In the genomic region with DNA sequence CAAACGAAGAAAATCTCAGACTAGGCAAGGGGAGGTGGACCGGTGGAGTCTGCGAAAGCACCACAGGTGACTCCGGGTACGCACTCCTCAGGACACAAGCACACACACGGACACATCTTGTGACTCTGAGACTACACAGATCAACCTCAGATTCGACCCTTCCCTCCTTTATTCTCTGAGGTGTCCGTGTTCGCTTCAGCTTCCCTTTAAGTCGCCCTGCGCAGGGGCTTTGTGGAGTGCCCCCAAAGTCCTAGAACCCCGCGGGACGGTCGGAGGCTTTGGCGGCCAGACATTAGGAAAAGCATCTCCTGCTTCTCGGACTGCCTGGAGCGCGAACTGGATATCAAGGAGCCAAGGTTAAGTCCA, we compare ENCODE assay signal across 9 cellular contexts. TPM values are rescaled to one million over a fixed set of nuclear protein-coding genes. Genes with fewer than 3 reads are reported as not detected.
A peak's percentile ranks its signal among the peaks of the same experiment; 100 is the strongest.
DNase-seq lines count a peak whose midpoint lies in the region; ATAC-seq and TF ChIP-seq lines count a peak whose summit lies in the region.
"Had no signal": no experiment of that assay in that cellular context is flagged by ENCODE, and none has a peak within 500 bp of the region (broad histone marks: within the 10 kb centered on the region; RNA-seq: fewer than 3 reads in every experiment).

No MANE protein-coding gene starts in this region.

- H3K9me3 Mint-ChIP-seq in activated CD8-positive, alpha-beta T cell treated with anti-CD3 and anti-CD28 coated beads for 36 hours: no peaks in the 10 kb centered on the region
- H3K9me3 Mint-ChIP-seq in activated CD8-positive, alpha-beta T cell treated with anti-CD3 and anti-CD28 coated beads, Interleukin-2, amount 10 ng/mL, durations not matched to agents 7 days and 5 days (ENCODE audit: insufficient read depth): no peaks in the 10 kb centered on the region
- no peaks in the 10 kb centered on the region for H3K9me3 Mint-ChIP-seq in mesothelial cell of epicardium

- H3K4me3 ChIP-seq in mammary epithelial cell (replicated peaks in 1 of 3; ENCODE audit: insufficient read depth in 1 of 3, low read depth in 2 of 3, low read length in 3 of 3): no peak overlapping the region
- peak overlapping the region; percentile 30 to 59 (median 40) for H3K4me3 ChIP-seq in tibial nerve

- DNase-seq in activated CD8-positive, alpha-beta T cell treated with anti-CD3 and anti-CD28 coated beads for 36 hours: no peak
- no peak for DNase-seq in activated CD8-positive, alpha-beta T cell treated with anti-CD3 and anti-CD28 coated beads, Interleukin-2, amount 10 ng/mL, durations not matched to agents 7 days and 5 days
- DNase-seq in mammary epithelial cell (no peak), mesothelial cell of epicardium (ENCODE audit: low spot score in 2 of 2, unreplicated experiment in 2 of 2) (no peak), tibial nerve (ENCODE audit: low spot score in 2 of 2) (no peak), putamen (ENCODE audit: low spot score) (no peak), dedifferentiated amniotic fluid mesenchymal stem cell (ENCODE audit: extremely low spot score) (no peak)
- DNase-seq: stimulated activated CD4-positive, alpha-beta T cell treated with anti-CD3 and anti-CD28 coated beads, Interleukin-2, amount 100 ng/mL, for 48 hours had no signal

- H2AFZ ChIP-seq in mammary epithelial cell (ENCODE audit: low read depth, low read length): peak overlapping the region; percentile 58

- POLR2A ChIA-PET in activated CD8-positive, alpha-beta T cell treated with anti-CD3 and anti-CD28 coated beads for 36 hours (lab: Charles Lee): interaction anchor here (0.7 kb wide), 1 partner anchor 718 kb away, joined by 3 read pairs; no protein-coding TSS in a partner anchor
- POLR2A ChIA-PET in activated CD8-positive, alpha-beta T cell treated with anti-CD3 and anti-CD28 coated beads, Interleukin-2, amount 10 ng/mL, durations not matched to agents 7 days and 5 days (lab: Charles Lee): no interaction called here

- H3K27me3 Mint-ChIP-seq in activated CD8-positive, alpha-beta T cell treated with anti-CD3 and anti-CD28 coated beads for 36 hours: peaks cover 53% of the 10 kb centered on the region
- H3K27me3 Mint-ChIP-seq in activated CD8-positive, alpha-beta T cell treated with anti-CD3 and anti-CD28 coated beads, Interleukin-2, amount 10 ng/mL, durations not matched to agents 7 days and 5 days (ENCODE audit: low read depth): peaks cover 63% of the 10 kb centered on the region
- H3K27me3 Mint-ChIP-seq in mesothelial cell of epicardium (ENCODE audit: low read depth): peaks cover 98% of the 10 kb centered on the region

- in situ Hi-C loops in mammary epithelial cell (cut with MboI; ENCODE audit: low sequenced_read_pairs in 2 of 2): no loop called here

- ATAC-seq in activated CD8-positive, alpha-beta T cell treated with anti-CD3 and anti-CD28 coated beads for 36 hours: no peak
- no peak for ATAC-seq in activated CD8-positive, alpha-beta T cell treated with anti-CD3 and anti-CD28 coated beads, Interleukin-2, amount 10 ng/mL, durations not matched to agents 7 days and 5 days
- no peak for ATAC-seq in GM19455 (IDR thresholded peaks at IDR 0.05; ENCODE audit: unreplicated experiment)

- intact Hi-C loops in activated CD8-positive, alpha-beta T cell treated with anti-CD3 and anti-CD28 coated beads for 36 hours (cut with micrococcal nuclease): no loop called here
- intact Hi-C loops in mammary epithelial cell (cut with micrococcal nuclease): no loop called here

- peak overlapping the region; percentile 20 for H3K4me3 Mint-ChIP-seq in activated CD8-positive, alpha-beta T cell treated with anti-CD3 and anti-CD28 coated beads for 36 hours
- H3K4me3 Mint-ChIP-seq in activated CD8-positive, alpha-beta T cell treated with anti-CD3 and anti-CD28 coated beads, Interleukin-2, amount 10 ng/mL, durations not matched to agents 7 days and 5 days: no peak overlapping the region
- peak overlapping the region; percentile 35 for H3K4me3 Mint-ChIP-seq in mesothelial cell of epicardium

- peaks cover 8% of the 10 kb centered on the region for H3K4me1 Mint-ChIP-seq in activated CD8-positive, alpha-beta T cell treated with anti-CD3 and anti-CD28 coated beads for 36 hours (ENCODE audit: low read depth)
- peaks cover 6% of the 10 kb centered on the region for H3K4me1 Mint-ChIP-seq in activated CD8-positive, alpha-beta T cell treated with anti-CD3 and anti-CD28 coated beads, Interleukin-2, amount 10 ng/mL, durations not matched to agents 7 days and 5 days (ENCODE audit: low read depth)
- peaks cover 7% of the 10 kb centered on the region for H3K4me1 Mint-ChIP-seq in mesothelial cell of epicardium

- H3K36me3 ChIP-seq in mammary epithelial cell (ENCODE audit: insufficient read depth, low read length) (no peaks in the 10 kb centered on the region), tibial nerve (no peaks in the 10 kb centered on the region)

- TF ChIP-seq CTCF in activated CD8-positive, alpha-beta T cell treated with anti-CD3 and anti-CD28 coated beads for 36 hours (IDR thresholded peaks at IDR 0.05): no peak
- TF ChIP-seq CTCF in mammary epithelial cell (conservative IDR thresholded peaks at IDR 0.05 in 1 of 2, IDR thresholded peaks at IDR 0.05 in 1 of 2; ENCODE audit: extremely low read depth in 1 of 2, insufficient read depth in 1 of 2, low read depth in 1 of 2, low read length in 2 of 2) (no peak), mesothelial cell of epicardium (IDR thresholded peaks at IDR 0.05; ENCODE audit: unreplicated experiment) (no peak), tibial nerve (IDR thresholded peaks at IDR 0.05) (no peak)

- no peak for TF ChIP-seq POLR2A in tibial nerve (IDR thresholded peaks at IDR 0.05)

- H4K20me1 ChIP-seq in mammary epithelial cell (ENCODE audit: insufficient read depth, low read length): no peaks in the 10 kb centered on the region

- no TSS peak for BruUV-seq in mammary epithelial cell (replicated peaks; lab: Mats Ljungman, UMichigan)

- peaks cover 11% of the 10 kb centered on the region for H3K4me1 ChIP-seq in mammary epithelial cell (ENCODE audit: insufficient read depth, low read length)
- peaks cover 0 to 27% (median 12%) of the 10 kb centered on the region in 4 donors for H3K4me1 ChIP-seq in tibial nerve

- H3K79me2 ChIP-seq in mammary epithelial cell (ENCODE audit: insufficient read depth, low read length): no peaks in the 10 kb centered on the region

- no peak overlapping the region for H3K9ac ChIP-seq in mammary epithelial cell (ENCODE audit: insufficient read depth, low read length)

- CTCF ChIA-PET in activated CD8-positive, alpha-beta T cell treated with anti-CD3 and anti-CD28 coated beads for 36 hours (lab: Charles Lee): interaction anchor here (1.7 kb wide), 1 partner anchor 179 kb away, joined by 5 read pairs; no protein-coding TSS in a partner anchor
- CTCF ChIA-PET in activated CD8-positive, alpha-beta T cell treated with anti-CD3 and anti-CD28 coated beads, Interleukin-2, amount 10 ng/mL, durations not matched to agents 7 days and 5 days (lab: Charles Lee): no interaction called here
- CTCF ChIA-PET in mammary epithelial cell (lab: Charles Lee; ENCODE audit: low non-redundant PET): no interaction called here

- no peaks in the 10 kb centered on the region for H3K36me3 Mint-ChIP-seq in activated CD8-positive, alpha-beta T cell treated with anti-CD3 and anti-CD28 coated beads for 36 hours (ENCODE audit: low read depth)
- H3K36me3 Mint-ChIP-seq in activated CD8-positive, alpha-beta T cell treated with anti-CD3 and anti-CD28 coated beads, Interleukin-2, amount 10 ng/mL, durations not matched to agents 7 days and 5 days (ENCODE audit: low read depth): no peaks in the 10 kb centered on the region
- H3K36me3 Mint-ChIP-seq in mesothelial cell of epicardium: no peaks in the 10 kb centered on the region

- no peaks in the 10 kb centered on the region for H3K9me3 ChIP-seq in mammary epithelial cell (replicated peaks; ENCODE audit: insufficient read depth, low read length)
- no peaks in the 10 kb centered on the region for H3K9me3 ChIP-seq in tibial nerve

- H3K27me3 ChIP-seq in mammary epithelial cell (ENCODE audit: insufficient read depth, low read length): peaks cover 34% of the 10 kb centered on the region
- peaks cover 0 to 45% of the 10 kb centered on the region in 2 donors for H3K27me3 ChIP-seq in tibial nerve

- WGBS in mammary epithelial cell (ENCODE audit: low coverage, missing lambda C conversion rate): 6% methylated on average over 16 of the region's 19 CpGs
- WGBS in tibial nerve, 2 donors: 3% methylated on average over 19 of the region's 19 CpGs

- peak overlapping the region; percentile 82 for H3K4me2 ChIP-seq in mammary epithelial cell (ENCODE audit: insufficient read depth, low read depth, low read length)

- dilution Hi-C loops in mammary epithelial cell (cut with HindIII; ENCODE audit: low sequenced_read_pairs): no loop called here

- no peak overlapping the region for H3K27ac ChIP-seq in mammary epithelial cell (ENCODE audit: insufficient read depth, low read depth, low read length)
- H3K27ac ChIP-seq in tibial nerve: peak overlapping the region in 2 of 4 donors; percentile 71

- no peak for TF ChIP-seq EP300 in tibial nerve (IDR thresholded peaks at IDR 0.05)

- H3K27ac Mint-ChIP-seq in activated CD8-positive, alpha-beta T cell treated with anti-CD3 and anti-CD28 coated beads for 36 hours: no peak overlapping the region
- no peak overlapping the region for H3K27ac Mint-ChIP-seq in activated CD8-positive, alpha-beta T cell treated with anti-CD3 and anti-CD28 coated beads, Interleukin-2, amount 10 ng/mL, durations not matched to agents 7 days and 5 days
- no peak overlapping the region for H3K27ac Mint-ChIP-seq in mesothelial cell of epicardium

RNA-seq across cellular contexts. Expression of gene DGKG, which starts 0.8 kb away (rescaled TPM):
- under 1 TPM; 0.18 to 0.36 TPM for total RNA-seq in activated CD8-positive, alpha-beta T cell treated with anti-CD3 and anti-CD28 coated beads for 36 hours
- total RNA-seq in activated CD8-positive, alpha-beta T cell treated with anti-CD3 and anti-CD28 coated beads, Interleukin-2, amount 10 ng/mL, durations not matched to agents 7 days and 5 days: under 1 TPM; 0.37 to 0.42 TPM
- total RNA-seq in mammary epithelial cell (1 to 10 TPM; 1.3 to 2.5 TPM), mesothelial cell of epicardium (0.04 to 0.38 TPM (median 0.16 TPM) in 3 replicates), tibial nerve (1 to 10 TPM; 1.3 to 5.7 (median 2.3) TPM)
- 2.1 TPM for polyA plus RNA-seq in mammary epithelial cell
- not detected for polyA minus RNA-seq in mammary epithelial cell

Comparison
In these comparisons a context has a peak if more than half of its experiments do, and no peak if none do; other contexts are left out.
1. H3K4me3 ChIP-seq: peak in tibial nerve (4 of 4); none in mammary epithelial cell (0 of 3).